In genomic region chr11:86421976-86422770, GRCh38 we compare ENCODE assay signal across 12 cellular contexts.
"Had no signal": no experiment of that assay in that cellular context is flagged by ENCODE, and none has a peak within 500 bp of the region (broad histone marks: within the 10 kb centered on the region; RNA-seq: fewer than 3 reads in every experiment).

No MANE protein-coding gene starts in this region.

- H3K27me3 ChIP-seq: adrenal gland, right lobe of liver, upper lobe of right lung had no signal

- H3K36me3 ChIP-seq: adrenal gland, right lobe of liver, upper lobe of right lung had no signal

- H3K4me1 ChIP-seq: adrenal gland, psoas muscle, right lobe of liver, upper lobe of right lung had no signal

- H3K27ac ChIP-seq: adrenal gland, coronary artery, psoas muscle, right lobe of liver, upper lobe of right lung had no signal

- DNase-seq: activated CD4-positive, alpha-beta T cell treated with anti-CD3 and anti-CD28 coated beads, Interleukin-2, amount 50 U/mL, for 1 hour; activated naive CD4-positive, alpha-beta T cell treated with anti-CD3 and anti-CD28 coated beads, Interleukin-2, amount 50 U/mL, for 16 hours; adrenal gland; central memory CD4-positive, alpha-beta T cell; midbrain; psoas muscle; right lobe of liver; stimulated activated CD4-positive, alpha-beta T cell treated with anti-CD3 and anti-CD28 coated beads, Interleukin-1b, Interleukin-23, amount 100 ng/mL, for 48 hours; stimulated activated naive CD4-positive, alpha-beta T cell treated with Interleukin-2 at 50 U/mL for 16 hours; upper lobe of right lung had no signal

- H3K9me3 ChIP-seq: right lobe of liver had no signal

- H3K4me3 ChIP-seq: adrenal gland, coronary artery, psoas muscle, right lobe of liver, upper lobe of right lung had no signal

- ATAC-seq: esophagus mucosa, psoas muscle, right lobe of liver, upper lobe of right lung had no signal
